In genomic region chr6:168319279-168320051, GRCh38 we compare ENCODE assay signal across 15 cellular contexts. TPM values are rescaled to one million over a fixed set of nuclear protein-coding genes. Genes with fewer than 3 reads are reported as not detected.
DNase-seq lines count a peak whose midpoint lies in the region; ATAC-seq, FAIRE-seq and TF ChIP-seq lines count a peak whose summit lies in the region.
"Had no signal": no experiment of that assay in that cellular context is flagged by ENCODE, and none has a peak within 500 bp of the region (broad histone marks: within the 10 kb centered on the region; RNA-seq: fewer than 3 reads in every experiment).

Gene DACT2, minus strand, starts transcription at chr6:168319777. Its CDS starts 144 bp downstream, at chr6:168319633.

- no peak for TF ChIP-seq CTCF in upper lobe of right lung (IDR thresholded peaks at IDR 0.05)

- H3K27ac ChIP-seq in mesodermal cell (ENCODE audit: low read depth, low read length, severe bottlenecking) (no peak within 1 kb of the TSS), upper lobe of right lung (no peak within 1 kb of the TSS)
- H3K27ac ChIP-seq: parathyroid adenoma had no signal

- DNase-seq in DMS53 (lab: John Stamatoyannopoulos, UW) (peak; percentile 74), DMS53 treated with DMSO at 0.1 percent for 48 hours (lab: John Stamatoyannopoulos, UW; ENCODE audit: unreplicated experiment) (no peak), Right ventricle myocardium superior (no peak), upper lobe of right lung (no peak), H54 (ENCODE audit: insufficient read length, low spot score) (no peak), NCI-H1048 (lab: John Stamatoyannopoulos, UW) (no peak)
- no peak for DNase-seq in NK-92 treated with Interleukin-12 subunit alpha and Interleukin-12 subunit beta, amount 100 ng/mL, for 24 hours (lab: John Stamatoyannopoulos, UW)
- DNase-seq: 8988T, foreskin melanocyte, GF-D8, NCI-H2171 treated with DMSO at 0.1 percent for 48 hours, SHP77 had no signal

- peaks cover 3% of the 10 kb centered on the region for H3K4me1 ChIP-seq in mesodermal cell (ENCODE audit: control insufficient read depth, insufficient read depth, low read length, poor library complexity, severe bottlenecking)
- H3K4me1 ChIP-seq in upper lobe of right lung, result no peaks in the 10 kb centered on the region
- H3K4me1 ChIP-seq: parathyroid adenoma had no signal

- ATAC-seq in Right ventricle myocardium superior (ENCODE audit: poor library complexity) (peak; percentile 48), upper lobe of right lung (peak; percentile 61)

- intact Hi-C loops in Right ventricle myocardium superior (cut with DNase I) (no loop called here), upper lobe of right lung (cut with DNase I) (no loop called here)

- H3K4me3 ChIP-seq in mesodermal cell (ENCODE audit: extremely low read depth, insufficient read depth, low read length, poor library complexity, severe bottlenecking) (peak within 1 kb of the TSS; percentile 43), upper lobe of right lung (peak within 1 kb of the TSS; percentile 43)

- H3K27me3 ChIP-seq in upper lobe of right lung, result peaks cover 35% of the 10 kb centered on the region

- no peak for FAIRE-seq in H54 (lab: Jason Lieb, UNC)

- H3K36me3 ChIP-seq in mesodermal cell (ENCODE audit: control insufficient read depth, insufficient read depth, low read length) (no peaks in the 10 kb centered on the region), upper lobe of right lung (no peaks in the 10 kb centered on the region)

- WGBS in mesodermal cell (ENCODE audit: insufficient coverage in 2 of 2), 2 experiments, result 0 to 1% methylated on average over 53 to 66 of the region's 89 CpGs

- TF ChIP-seq POLR2A in H54 (IDR thresholded peaks at IDR 0.05; ENCODE audit: low read depth, low read length), result no peak

- H3K9me3 ChIP-seq in mesodermal cell (ENCODE audit: control insufficient read depth, low read length) (peaks cover 7% of the 10 kb centered on the region), upper lobe of right lung (no peaks in the 10 kb centered on the region)

RNA-seq across cellular contexts. Expression of gene DACT2, which starts in this region (rescaled TPM):
- total RNA-seq in Right ventricle myocardium superior (1.6 TPM), upper lobe of right lung (2.5 TPM)
- polyA plus RNA-seq in mesodermal cell (2013, experiment 1 of 2), result 0.41 TPM
- polyA plus RNA-seq in mesodermal cell (2013, experiment 2 of 2), result 0.86 TPM
- total RNA-seq: activated CD8-positive, alpha-beta memory T cell treated with anti-CD3 and anti-CD28 coated beads for 36 hours had no signal
